In the genomic region with DNA sequence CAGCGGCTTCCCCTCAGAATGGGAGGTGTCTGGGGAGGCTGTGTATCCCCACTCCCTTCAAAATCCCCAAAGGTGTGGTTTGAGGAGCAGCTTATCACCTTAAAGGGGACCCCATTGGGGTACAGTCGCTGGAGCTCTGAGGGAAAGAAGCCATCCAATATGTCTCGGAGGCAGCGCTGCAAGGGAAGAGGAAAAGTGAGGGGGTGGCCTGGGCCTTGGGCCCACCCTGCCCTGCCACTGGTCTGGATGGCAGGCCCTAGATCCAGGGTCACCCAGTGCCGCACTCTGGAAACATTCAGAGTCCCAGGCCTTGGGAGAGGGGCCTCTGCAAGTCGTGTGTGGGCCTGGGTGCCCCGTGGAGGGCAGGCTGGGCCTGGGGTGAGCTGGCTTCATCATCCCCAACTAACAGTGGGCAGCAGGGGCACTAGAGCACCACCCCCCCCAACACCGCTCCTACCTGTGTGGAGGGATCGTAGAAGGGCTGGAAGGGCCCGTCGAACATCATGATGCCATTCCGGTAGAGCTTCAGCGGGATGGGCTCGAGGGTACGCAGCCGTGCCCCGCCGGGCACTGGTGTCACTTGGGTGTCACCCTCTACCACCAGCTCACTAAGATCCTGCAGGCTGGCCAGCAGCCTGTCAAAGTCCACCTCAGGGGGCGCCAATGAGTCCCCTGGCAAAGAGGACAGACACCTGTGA, we compare ENCODE assay signal across 8 cellular contexts. TPM values are rescaled to one million over a fixed set of nuclear protein-coding genes. Genes with fewer than 3 reads are reported as not detected.
DNase-seq lines count a peak whose midpoint lies in the region; ATAC-seq, FAIRE-seq and TF ChIP-seq lines count a peak whose summit lies in the region.

No MANE protein-coding gene starts in this region.

- H3K4me3 ChIP-seq in Karpas-422 (ENCODE audit: low read length) (peak overlapping the region; percentile 53), kidney epithelial cell (ENCODE audit: low read depth, low read length) (no peak overlapping the region)

- peaks cover 100% of the 10 kb centered on the region for H3K4me1 ChIP-seq in Karpas-422 (ENCODE audit: low read length)

- no peak for FAIRE-seq in RCC 7860 (lab: Jason Lieb, UNC)

- TF ChIP-seq CTCF in kidney epithelial cell (IDR thresholded peaks at IDR 0.05; ENCODE audit: insufficient read depth, low read length, poor library complexity, severe bottlenecking) = peak; percentile 27

- H3K79me2 ChIP-seq in Karpas-422 (ENCODE audit: low read length) = peaks cover 8% of the 10 kb centered on the region

- no peaks in the 10 kb centered on the region for H3K9me2 ChIP-seq in Karpas-422 (replicated peaks; ENCODE audit: insufficient read depth, low read length)

- DNase-seq in EL (peak; percentile 32), Karpas-422 (peak; percentile 90), kidney epithelial cell (ENCODE audit: low read depth) (no peak), RCC 7860 (ENCODE audit: low spot score) (no peak)
- peak; percentile 33 for DNase-seq in activated naive CD4-positive, alpha-beta T cell treated with anti-CD3 and anti-CD28 coated beads, Interleukin-2, amount 50 U/mL, for 16 hours

- no peaks in the 10 kb centered on the region for H4K20me1 ChIP-seq in Karpas-422 (ENCODE audit: insufficient read depth, low read depth, low read length)

- ATAC-seq in GM21737 (IDR thresholded peaks at IDR 0.05; ENCODE audit: unreplicated experiment) (no peak), GM21360 (IDR thresholded peaks at IDR 0.05; ENCODE audit: unreplicated experiment) (no peak), esophagus mucosa (no peak)

- H3K9ac ChIP-seq in Karpas-422 (ENCODE audit: low read length) = peak overlapping the region; percentile 73

- H3K9me3 ChIP-seq in Karpas-422 (ENCODE audit: low read length) = no peaks in the 10 kb centered on the region

- peaks cover 4% of the 10 kb centered on the region for H3K36me3 ChIP-seq in Karpas-422 (ENCODE audit: insufficient read depth, low read length)
- H3K36me3 ChIP-seq in kidney epithelial cell (ENCODE audit: control insufficient read depth, insufficient read depth, low read length) = no peaks in the 10 kb centered on the region

- no peak overlapping the region for H2AFZ ChIP-seq in Karpas-422 (ENCODE audit: low read length)

- H3K27me3 ChIP-seq in Karpas-422 (ENCODE audit: low read length) (no peaks in the 10 kb centered on the region), kidney epithelial cell (ENCODE audit: control insufficient read depth, insufficient read depth, low read length) (no peaks in the 10 kb centered on the region)

- H3K4me2 ChIP-seq in Karpas-422 (ENCODE audit: low read depth, low read length, poor library complexity, severe bottlenecking) = peak overlapping the region; percentile 83

- peak overlapping the region; percentile 98 for H3K27ac ChIP-seq in Karpas-422 (ENCODE audit: low read length)

RNA-seq across cellular contexts. Expression of a gene that starts 5.6 kb away (rescaled TPM):
- 108 and 143 TPM in 2 replicates for total RNA-seq in Karpas-422 (2014; rRNA removed; shearing (Covaris generic); ENCODE audit: low replicate concordance)
- total RNA-seq in kidney epithelial cell = 113 and 133 TPM in 2 replicates
- 242 TPM for total RNA-seq in esophagus mucosa

RNA-seq across cellular contexts. Expression of a gene that starts 20.9 kb away (rescaled TPM):
- total RNA-seq in Karpas-422 (2014; rRNA removed; shearing (Covaris generic); ENCODE audit: low replicate concordance) = 20.7 and 56.0 TPM in 2 replicates
- total RNA-seq in kidney epithelial cell (9.4 and 10.2 TPM in 2 replicates), esophagus mucosa (7.2 TPM)

RNA-seq across cellular contexts. Expression of a gene that starts 32.2 kb away (rescaled TPM):
- 614 and 735 TPM in 2 replicates for total RNA-seq in Karpas-422 (2014; rRNA removed; shearing (Covaris generic); ENCODE audit: low replicate concordance)
- total RNA-seq in kidney epithelial cell = 1.2 TPM in 1 of 2 replicates, not detected in the other
- total RNA-seq in esophagus mucosa = 7.5 TPM

RNA-seq across cellular contexts. Expression of a gene that starts 51.5 kb away (rescaled TPM):
- 23.8 and 31.5 TPM in 2 replicates for total RNA-seq in Karpas-422 (2014; rRNA removed; shearing (Covaris generic); ENCODE audit: low replicate concordance)
- total RNA-seq in kidney epithelial cell (7.5 and 9.7 TPM in 2 replicates), esophagus mucosa (8.7 TPM)

Comparison
In these comparisons a context has a peak if more than half of its experiments do, and no peak if none do; other contexts are left out.
1. DNase-seq: peak in EL (single experiment), Karpas-422 (single experiment) and activated naive CD4-positive, alpha-beta T cell treated with anti-CD3 and anti-CD28 coated beads, Interleukin-2, amount 50 U/mL, for 16 hours (single experiment); none in kidney epithelial cell (single experiment) and RCC 7860 (single experiment).
2. RNA of a gene that starts 32.2 kb away (total RNA-seq): 614 to 735 TPM in Karpas-422; 7.5 TPM in esophagus mucosa (single experiment) and 1.2 TPM in kidney epithelial cell; every median in the first group is over 10 times any median in the second.